9 cellular contexts compared by ENCODE assay signal in the genomic region with DNA sequence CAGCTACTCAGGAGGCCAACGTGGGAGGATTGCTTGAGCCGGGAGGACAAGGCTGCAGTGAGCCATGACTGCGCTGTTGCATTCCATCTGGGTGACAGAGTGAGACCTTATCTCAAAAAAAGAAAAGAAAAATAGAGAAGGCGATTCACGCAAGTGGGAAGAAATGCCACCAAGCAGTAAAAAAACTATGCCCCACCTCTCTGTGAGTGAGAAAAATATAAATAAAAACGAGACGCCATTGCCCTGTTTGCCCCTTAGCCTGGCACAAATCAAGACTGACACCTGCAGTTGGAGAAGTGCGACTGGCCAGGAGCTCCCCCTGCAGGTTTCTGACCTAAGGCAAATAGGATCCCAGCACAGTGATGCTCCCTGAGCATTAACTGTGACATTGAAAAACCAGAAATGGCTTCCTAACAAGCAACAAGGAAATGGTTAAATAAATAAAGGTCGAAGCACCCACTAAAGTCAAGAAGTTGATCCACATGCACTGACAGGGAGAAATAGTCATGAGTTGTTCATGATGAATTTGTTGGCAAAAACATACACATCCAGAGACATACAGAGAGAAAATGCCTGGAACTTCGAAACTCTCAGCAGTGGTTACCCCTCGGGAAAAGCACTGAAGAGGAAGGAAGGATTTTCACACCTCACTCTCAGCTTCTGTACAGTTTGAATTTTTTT. TPM values are rescaled to one million over a fixed set of nuclear protein-coding genes. Genes with fewer than 3 reads are reported as not detected.
A peak's percentile ranks its signal among the peaks of the same experiment; 100 is the strongest.
DNase-seq lines count a peak whose midpoint lies in the region; ATAC-seq and TF ChIP-seq lines count a peak whose summit lies in the region.
"Had no signal": no experiment of that assay in that cellular context is flagged by ENCODE, and none has a peak within 500 bp of the region (broad histone marks: within the 10 kb centered on the region; RNA-seq: fewer than 3 reads in every experiment).

No MANE protein-coding gene starts in this region.

- no peak overlapping the region for H3K9ac ChIP-seq in Loucy (ENCODE audit: low read depth, low read length, poor library complexity, severe bottlenecking)

- H3K4me2 ChIP-seq in Loucy (ENCODE audit: low read depth, low read length, poor library complexity, severe bottlenecking), result no peak overlapping the region

- H3K4me3 ChIP-seq in Loucy (ENCODE audit: low read length, poor library complexity, severe bottlenecking), result no peak overlapping the region

- H3K27ac Mint-ChIP-seq in activated CD4-positive, alpha-beta T cell treated with anti-CD3 and anti-CD28 coated beads, Interleukin-2, amount 10 ng/mL, durations not matched to agents 24 days and 14 days, result no peak overlapping the region
- H3K27ac Mint-ChIP-seq in nephron progenitor cell, result peak overlapping the region; percentile 83

- DNase-seq in activated CD4-positive, alpha-beta T cell treated with anti-CD3 and anti-CD28 coated beads, Interleukin-2, amount 10 ng/mL, durations not matched to agents 24 days and 14 days, result peak; percentile 63
- no peak for DNase-seq in activated CD4-positive, alpha-beta T cell treated with anti-CD3 and anti-CD28 coated beads for 1 hour
- DNase-seq in astrocyte of the hippocampus (ENCODE audit: low read depth, low spot score) (peak; percentile 39), nephron progenitor cell (peak; percentile 49), activated gamma-delta T cell (lab: John Stamatoyannopoulos, UW) (no peak)
- no peak for DNase-seq in activated effector memory CD4-positive, alpha-beta T cell treated with Interleukin-2 at 50 U/mL for 16 hours

- no peaks in the 10 kb centered on the region for H3K9me3 Mint-ChIP-seq in activated CD4-positive, alpha-beta T cell treated with anti-CD3 and anti-CD28 coated beads, Interleukin-2, amount 10 ng/mL, durations not matched to agents 24 days and 14 days
- no peaks in the 10 kb centered on the region for H3K9me3 Mint-ChIP-seq in nephron progenitor cell

- no peak overlapping the region for H2AFZ ChIP-seq in Loucy (ENCODE audit: low read length)

- H3K9me2 ChIP-seq in Loucy (replicated peaks; ENCODE audit: low read depth, low read length), result no peaks in the 10 kb centered on the region

- H3K36me3 Mint-ChIP-seq in activated CD4-positive, alpha-beta T cell treated with anti-CD3 and anti-CD28 coated beads, Interleukin-2, amount 10 ng/mL, durations not matched to agents 24 days and 14 days (ENCODE audit: low read depth), result no peaks in the 10 kb centered on the region
- no peaks in the 10 kb centered on the region for H3K36me3 Mint-ChIP-seq in nephron progenitor cell (ENCODE audit: low read depth)

- TF ChIP-seq CTCF in Loucy (conservative IDR thresholded peaks at IDR 0.05; ENCODE audit: low read length), result peak; percentile 69
- TF ChIP-seq CTCF in nephron progenitor cell (IDR thresholded peaks at IDR 0.05), result peak; percentile 58

- no peaks in the 10 kb centered on the region for H3K9me3 ChIP-seq in Loucy (ENCODE audit: insufficient read depth, low read depth, low read length)

- no peaks in the 10 kb centered on the region for H4K20me1 ChIP-seq in Loucy (ENCODE audit: insufficient read depth, low read length, poor library complexity, severe bottlenecking)

- H3K79me2 ChIP-seq in Loucy (ENCODE audit: insufficient read depth, low read length), result no peaks in the 10 kb centered on the region

- no peaks in the 10 kb centered on the region for H3K4me1 Mint-ChIP-seq in activated CD4-positive, alpha-beta T cell treated with anti-CD3 and anti-CD28 coated beads, Interleukin-2, amount 10 ng/mL, durations not matched to agents 24 days and 14 days
- H3K4me1 Mint-ChIP-seq in nephron progenitor cell, result peaks cover 34% of the 10 kb centered on the region

- intact Hi-C loops in activated CD4-positive, alpha-beta T cell treated with anti-CD3 and anti-CD28 coated beads, Interleukin-2, amount 10 ng/mL, durations not matched to agents 24 days and 14 days (cut with micrococcal nuclease), result no loop called here

- no peak for ATAC-seq in GM19035 (IDR thresholded peaks at IDR 0.05; ENCODE audit: unreplicated experiment)

- no peaks in the 10 kb centered on the region for H3K27me3 ChIP-seq in Loucy (ENCODE audit: insufficient read depth, low read length, poor library complexity, severe bottlenecking)

- H3K4me3 Mint-ChIP-seq in activated CD4-positive, alpha-beta T cell treated with anti-CD3 and anti-CD28 coated beads, Interleukin-2, amount 10 ng/mL, durations not matched to agents 24 days and 14 days, result no peak overlapping the region
- no peak overlapping the region for H3K4me3 Mint-ChIP-seq in nephron progenitor cell

- peaks cover 2% of the 10 kb centered on the region for H3K27me3 Mint-ChIP-seq in activated CD4-positive, alpha-beta T cell treated with anti-CD3 and anti-CD28 coated beads, Interleukin-2, amount 10 ng/mL, durations not matched to agents 24 days and 14 days
- peaks cover 29% of the 10 kb centered on the region for H3K27me3 Mint-ChIP-seq in nephron progenitor cell (ENCODE audit: low read depth, poor library complexity)

- H3K36me3 ChIP-seq in Loucy (ENCODE audit: insufficient read depth, low read length), result no peaks in the 10 kb centered on the region

- no peaks in the 10 kb centered on the region for H3F3A ChIP-seq in Loucy (ENCODE audit: low read depth)

- H3K4me1 ChIP-seq in Loucy (ENCODE audit: insufficient read depth, low read length, poor library complexity, severe bottlenecking), result no peaks in the 10 kb centered on the region

RNA-seq across cellular contexts. Expression of gene GSC, which starts 21.1 kb away (rescaled TPM):
- not detected in 2 replicates for total RNA-seq in activated CD4-positive, alpha-beta T cell treated with anti-CD3 and anti-CD28 coated beads, Interleukin-2, amount 10 ng/mL, durations not matched to agents 24 days and 14 days
- total RNA-seq: activated CD8-positive, alpha-beta memory T cell treated with anti-CD3 and anti-CD28 coated beads for 36 hours had no signal

Comparison
In these comparisons a context has a peak if more than half of its experiments do, and no peak if none do; other contexts are left out.
1. DNase-seq: peak in activated CD4-positive, alpha-beta T cell treated with anti-CD3 and anti-CD28 coated beads, Interleukin-2, amount 10 ng/mL, durations not matched to agents 24 days and 14 days (single experiment), astrocyte of the hippocampus (single experiment) and nephron progenitor cell (single experiment); none in activated CD4-positive, alpha-beta T cell treated with anti-CD3 and anti-CD28 coated beads for 1 hour (single experiment), activated effector memory CD4-positive, alpha-beta T cell treated with Interleukin-2 at 50 U/mL for 16 hours (single experiment) and activated gamma-delta T cell (single experiment).